Comparison of ENCODE assay signal across 12 cellular contexts in genomic region chr20:59055302-59055701, GRCh38. TPM values are rescaled to one million over a fixed set of nuclear protein-coding genes. Genes with fewer than 3 reads are reported as not detected.
DNase-seq lines count a peak whose midpoint lies in the region; ATAC-seq, FAIRE-seq and TF ChIP-seq lines count a peak whose summit lies in the region.
"Had no signal": no experiment of that assay in that cellular context is flagged by ENCODE, and none has a peak within 500 bp of the region (broad histone marks: within the 10 kb centered on the region; RNA-seq: fewer than 3 reads in every experiment).

No MANE protein-coding gene starts in this region.

- H3K36me3 ChIP-seq in BE2C, result no peaks in the 10 kb centered on the region
- no peaks in the 10 kb centered on the region for H3K36me3 ChIP-seq in HEK293 (ENCODE audit: control insufficient read depth in 2 of 2, insufficient read depth in 1 of 2, low read length in 2 of 2)
- H3K36me3 ChIP-seq in adrenal gland (replicated peaks in 1 of 2), result no peaks in the 10 kb centered on the region
- no peaks in the 10 kb centered on the region for H3K36me3 ChIP-seq in HepG2 (replicated peaks in 1 of 2; ENCODE audit: control insufficient read depth in 1 of 2, insufficient read depth in 2 of 2, low read length in 2 of 2)

- in situ Hi-C loops in HepG2 (cut with HindIII; ENCODE audit: extremely low pct_ligation_motif_present, low pct_unique_long_range_greater_than_20kb), result no loop called here

- no peak overlapping the region for H3K4me3 Mint-ChIP-seq in glutamatergic neuron (ENCODE audit: unreplicated experiment)
- H3K4me3 Mint-ChIP-seq: activated CD4-positive, alpha-beta memory T cell treated with anti-CD3 and anti-CD28 coated beads for 36 hours; dendritic cell treated with granulocyte-macrophage colony-stimulating factor and Interleukin-4, amounts not matched to agents 40 ng/mL and 50 ng/mL, for 4 days; naive thymus-derived CD8-positive, alpha-beta T cell had no signal

- H3K4me1 Mint-ChIP-seq in glutamatergic neuron (ENCODE audit: low read depth, unreplicated experiment), result peaks cover 12% of the 10 kb centered on the region
- H3K4me1 Mint-ChIP-seq: naive thymus-derived CD8-positive, alpha-beta T cell had no signal

- intact Hi-C loops in adrenal gland (cut with DNase I) (no loop called here), HepG2 (cut with micrococcal nuclease; ENCODE audit: unreplicated experiment) (loop anchor here (1.0 kb wide), 1 partner anchor 167 kb away; no protein-coding TSS in a partner anchor)

- no peaks in the 10 kb centered on the region for H4K20me1 ChIP-seq in HepG2 (ENCODE audit: insufficient read depth, low read length)

- CTCF ChIA-PET in HEK293 (lab: Yijun Ruan, JAX) (no interaction called here), HepG2 (lab: Yijun Ruan, JAX; ENCODE audit: low intra/inter-chr PET ratio, low total read pairs) (no interaction called here)

- H3K4me1 ChIP-seq in BE2C (no peaks in the 10 kb centered on the region), HEK293 (ENCODE audit: control insufficient read depth, insufficient read depth, low read length) (no peaks in the 10 kb centered on the region), adrenal gland (replicated peaks in 1 of 2) (no peaks in the 10 kb centered on the region), HepG2 (ENCODE audit: insufficient read depth, low read length) (no peaks in the 10 kb centered on the region)

- H3K9me3 Mint-ChIP-seq in glutamatergic neuron (ENCODE audit: unreplicated experiment), result peaks cover 2% of the 10 kb centered on the region
- H3K9me3 Mint-ChIP-seq: activated CD4-positive, alpha-beta memory T cell treated with anti-CD3 and anti-CD28 coated beads for 36 hours; dendritic cell treated with granulocyte-macrophage colony-stimulating factor and Interleukin-4, amounts not matched to agents 40 ng/mL and 50 ng/mL, for 4 days had no signal

- no peak for ATAC-seq in HepG2
- ATAC-seq in GM21390 (IDR thresholded peaks at IDR 0.05; ENCODE audit: unreplicated experiment), result no peak
- no peak for ATAC-seq in HG02852 (IDR thresholded peaks at IDR 0.05; ENCODE audit: unreplicated experiment)
- ATAC-seq: naive thymus-derived CD8-positive, alpha-beta T cell had no signal

- no peak for TF ChIP-seq POLR2A in adrenal gland (IDR thresholded peaks at IDR 0.05)
- no peak for TF ChIP-seq POLR2A in HepG2 (IDR thresholded peaks at IDR 0.05; ENCODE audit: insufficient read depth in 1 of 2, low read depth in 2 of 2, low read length in 2 of 2)

- no peak overlapping the region for H2AFZ ChIP-seq in HepG2 (ENCODE audit: low read length)

- H3K4me2 ChIP-seq in HepG2 (ENCODE audit: low read depth, low read length), result no peak overlapping the region

- POLR2A ChIA-PET in HEK293 (lab: Yijun Ruan, JAX), result no interaction called here
- POLR2A ChIA-PET in HepG2 (lab: Yijun Ruan, JAX), result no interaction called here

- H3K36me3 Mint-ChIP-seq in glutamatergic neuron (ENCODE audit: unreplicated experiment), result peaks cover 5% of the 10 kb centered on the region
- H3K36me3 Mint-ChIP-seq: activated CD4-positive, alpha-beta memory T cell treated with anti-CD3 and anti-CD28 coated beads for 36 hours had no signal

- BruUV-seq in HepG2 (replicated peaks; lab: Mats Ljungman, UMichigan), result no TSS peak

- TF ChIP-seq EP300 in HepG2 (IDR thresholded peaks at IDR 0.05; ENCODE audit: low read depth in 2 of 2, low read length in 2 of 2), result no peak
- TF ChIP-seq EP300 in HepG2 (CRISPR knock-in tag; IDR thresholded peaks at IDR 0.05; ENCODE audit: borderline replicate concordance), result no peak

- 56 to 67% (median 65%) methylated on average over 7 of the region's 7 CpGs for WGBS in adrenal gland, 4 donors
- 69% methylated on average over 7 of the region's 7 CpGs for WGBS in HepG2 (ENCODE audit: low lambda C conversion rate)

- H3K9ac ChIP-seq in HepG2 (ENCODE audit: insufficient read depth, low read depth, low read length), result no peak overlapping the region

- FAIRE-seq in HepG2 (lab: Jason Lieb, UNC), result no peak

- peak; percentile 41 for TF ChIP-seq CTCF in BE2C (IDR thresholded peaks at IDR 0.05; ENCODE audit: low read depth, low read length)
- TF ChIP-seq CTCF in HEK293 (tag by site-specific recombination; IDR thresholded peaks at IDR 0.05), result no peak
- TF ChIP-seq CTCF in adrenal gland (IDR thresholded peaks at IDR 0.05), result peak in 4 of 6 experiments; percentile 7 to 37 (median 30)
- TF ChIP-seq CTCF in HepG2 (CRISPR knock-in tag; IDR thresholded peaks at IDR 0.05), result 0 out of 2 replicates have a peak, but pooled peaks have one; percentile 14
- TF ChIP-seq CTCF in glutamatergic neuron (IDR thresholded peaks at IDR 0.05; ENCODE audit: partially characterized antibody, unreplicated experiment), result no peak

- no peaks in the 10 kb centered on the region for H3K27me3 ChIP-seq in BE2C
- peaks cover 4% of the 10 kb centered on the region for H3K27me3 ChIP-seq in adrenal gland
- H3K27me3 ChIP-seq in HepG2 (ENCODE audit: control insufficient read depth in 1 of 2, insufficient read depth in 2 of 2, low read length in 2 of 2), result peaks cover 0 to 9% of the 10 kb centered on the region in 2 experiments; a peak in 1 of 5 replicates

- no peak overlapping the region for H3K27ac ChIP-seq in HEK293 (ENCODE audit: extremely low read depth, low read depth, low read length)
- no peak overlapping the region for H3K27ac ChIP-seq in adrenal gland
- no peak overlapping the region for H3K27ac ChIP-seq in HepG2 (ENCODE audit: extremely low read length, insufficient read depth, low read length)

- DNase-seq in BE2C, result no peak
- DNase-seq in adrenal gland, result no peak
- DNase-seq in HepG2 (ENCODE audit: low spot score), result no peak
- DNase-seq in stimulated activated CD8-positive, alpha-beta memory T cell treated with anti-CD3 and anti-CD28 coated beads, Interleukin-4, amount 100 ng/mL, for 48 hours, result no peak
- DNase-seq in glutamatergic neuron, result no peak
- DNase-seq: activated CD4-positive, alpha-beta memory T cell treated with anti-CD3 and anti-CD28 coated beads for 36 hours; NCI-H2171 had no signal

- H3K4me3 ChIP-seq in BE2C (ENCODE audit: low read depth, low read length), result no peak overlapping the region
- no peak overlapping the region for H3K4me3 ChIP-seq in HEK293 (ENCODE audit: low read depth, low read length)
- H3K4me3 ChIP-seq in adrenal gland, result no peak overlapping the region
- no peak overlapping the region for H3K4me3 ChIP-seq in HepG2 (replicated peaks in 1 of 3; ENCODE audit: insufficient read depth in 1 of 3, low read depth in 2 of 3, low read length in 3 of 3)

- H3K9me3 ChIP-seq in BE2C (no peaks in the 10 kb centered on the region), HEK293 (ENCODE audit: control insufficient read depth, insufficient read depth, low read depth, low read length) (no peaks in the 10 kb centered on the region), adrenal gland (replicated peaks in 1 of 3) (no peaks in the 10 kb centered on the region), HepG2 (ENCODE audit: low read length) (no peaks in the 10 kb centered on the region)

- peaks cover 7% of the 10 kb centered on the region for H3K27me3 Mint-ChIP-seq in glutamatergic neuron (ENCODE audit: unreplicated experiment)

- no peak for TF ChIP-seq RAD21 in HepG2 (CRISPR knock-in tag; IDR thresholded peaks at IDR 0.05)

- H3K79me2 ChIP-seq in HepG2 (ENCODE audit: insufficient read depth, low read length), result no peaks in the 10 kb centered on the region

- H3K27ac Mint-ChIP-seq in glutamatergic neuron (ENCODE audit: unreplicated experiment), result no peak overlapping the region
- H3K27ac Mint-ChIP-seq: activated CD4-positive, alpha-beta memory T cell treated with anti-CD3 and anti-CD28 coated beads for 36 hours; dendritic cell treated with granulocyte-macrophage colony-stimulating factor and Interleukin-4, amounts not matched to agents 40 ng/mL and 50 ng/mL, for 4 days; naive thymus-derived CD8-positive, alpha-beta T cell had no signal

RNA-seq across cellular contexts. Expression of gene PRELID3B, which starts 12.7 kb away (rescaled TPM):
- polyA plus RNA-seq in BE2C (2012; ENCODE audit: insufficient read depth, insufficient read length, low read depth), result 104 TPM
- total RNA-seq in adrenal gland (100 to 1,000 TPM in 1 of 8 donors, 10 to 100 TPM in 7; 21.7 to 112 (median 47.8) TPM), HepG2 (2016; rRNA removed; fragmentation: Illumina TruSeq; extraction: Trizol) (42.6 and 59.8 TPM in 2 replicates), glutamatergic neuron (ENCODE audit: unreplicated experiment) (65.5 TPM)
- polyA plus RNA-seq in adrenal gland (100 to 1,000 TPM in 1 of 3 donors, 10 to 100 TPM in 2; 13.3 to 119 (median 16.1) TPM), HepG2 (2011; rRNA removed) (19.5 and 23.3 TPM in 2 replicates)
- 19.8 and 23.7 TPM in 2 replicates for total RNA-seq in HepG2 (2016; cell fraction: cytosol; rRNA removed; fragmentation: Illumina TruSeq; extraction: Trizol; ENCODE audit: low read depth)
- total RNA-seq in HepG2 (2016; cell fraction: insoluble cytoplasmic fraction; rRNA removed; fragmentation: Illumina TruSeq; extraction: Trizol), result 40.7 and 62.3 TPM in 2 replicates
- total RNA-seq in HepG2 (2016; cell fraction: membrane; rRNA removed; fragmentation: Illumina TruSeq; extraction: Trizol), result 47.0 and 50.1 TPM in 2 replicates
- 15.4 and 21.0 TPM in 2 replicates for total RNA-seq in HepG2 (2016; cell fraction: nucleus; rRNA removed; fragmentation: Illumina TruSeq; extraction: Trizol)
- 7.1 and 11.2 TPM in 2 replicates for polyA plus RNA-seq in HepG2 (2011; cell fraction: cytosol; rRNA removed)
- polyA plus RNA-seq in HepG2 (2011; cell fraction: nucleus; rRNA removed), result 6.0 and 7.6 TPM in 2 replicates
- polyA plus RNA-seq in HepG2 (2012), result 17.6 and 21.3 TPM in 2 replicates
- 16.2 and 20.1 TPM in 2 replicates for polyA plus RNA-seq in HepG2 (2016; cell fraction: cytosol; fragmentation: Illumina TruSeq; extraction: Trizol; ENCODE audit: low read depth)
- polyA plus RNA-seq in HepG2 (2016; cell fraction: insoluble cytoplasmic fraction; fragmentation: Illumina TruSeq; extraction: Trizol; ENCODE audit: low read depth), result 46.4 and 46.8 TPM in 2 replicates
- polyA plus RNA-seq in HepG2 (2016; cell fraction: membrane; fragmentation: Illumina TruSeq; extraction: Trizol; ENCODE audit: low read depth), result 29.0 and 30.9 TPM in 2 replicates
- polyA plus RNA-seq in HepG2 (2016; cell fraction: nucleus; fragmentation: Illumina TruSeq; extraction: Trizol; ENCODE audit: insufficient read depth, low read depth), result 22.7 and 25.0 TPM in 2 replicates
- polyA minus RNA-seq in HepG2 (2011; rRNA and poly(A)+ RNA removed; ENCODE audit: low replicate concordance), result 35.2 and 278 TPM in 2 replicates
- polyA minus RNA-seq in HepG2 (2011; cell fraction: cytosol; rRNA and poly(A)+ RNA removed), result 23.0 and 32.6 TPM in 2 replicates
- 9.5 and 14.8 TPM in 2 replicates for polyA minus RNA-seq in HepG2 (2011; cell fraction: nucleus; rRNA and poly(A)+ RNA removed)

RNA-seq across cellular contexts. Expression of gene ATP5F1E, which starts 23.2 kb away (rescaled TPM):
- polyA plus RNA-seq in BE2C (2012; ENCODE audit: insufficient read depth, insufficient read length, low read depth), result 324 TPM
- total RNA-seq in adrenal gland, result 10 to 100 TPM; 13.3 to 90.4 (median 47.4) TPM
- 100 to 1,000 TPM in 1 of 3 donors, 10 to 100 TPM in 2; 42.5 to 131 (median 50.0) TPM for polyA plus RNA-seq in adrenal gland
- 134 and 163 TPM in 2 replicates for total RNA-seq in HepG2 (2016; rRNA removed; fragmentation: Illumina TruSeq; extraction: Trizol)
- total RNA-seq in HepG2 (2016; cell fraction: cytosol; rRNA removed; fragmentation: Illumina TruSeq; extraction: Trizol; ENCODE audit: low read depth), result 136 and 187 TPM in 2 replicates
- 135 and 172 TPM in 2 replicates for total RNA-seq in HepG2 (2016; cell fraction: insoluble cytoplasmic fraction; rRNA removed; fragmentation: Illumina TruSeq; extraction: Trizol)
- total RNA-seq in HepG2 (2016; cell fraction: membrane; rRNA removed; fragmentation: Illumina TruSeq; extraction: Trizol), result 188 and 230 TPM in 2 replicates
- total RNA-seq in HepG2 (2016; cell fraction: nucleus; rRNA removed; fragmentation: Illumina TruSeq; extraction: Trizol), result 74.5 and 76.2 TPM in 2 replicates
- 99.9 and 121 TPM in 2 replicates for polyA plus RNA-seq in HepG2 (2011; rRNA removed)
- 40.4 and 46.7 TPM in 2 replicates for polyA plus RNA-seq in HepG2 (2011; cell fraction: cytosol; rRNA removed)
- polyA plus RNA-seq in HepG2 (2011; cell fraction: nucleus; rRNA removed), result 11.8 and 17.3 TPM in 2 replicates
- polyA plus RNA-seq in HepG2 (2012), result 85.8 and 145 TPM in 2 replicates
- polyA plus RNA-seq in HepG2 (2016; cell fraction: cytosol; fragmentation: Illumina TruSeq; extraction: Trizol; ENCODE audit: low read depth), result 146 and 191 TPM in 2 replicates
- polyA plus RNA-seq in HepG2 (2016; cell fraction: insoluble cytoplasmic fraction; fragmentation: Illumina TruSeq; extraction: Trizol; ENCODE audit: low read depth), result 167 and 175 TPM in 2 replicates
- 151 and 201 TPM in 2 replicates for polyA plus RNA-seq in HepG2 (2016; cell fraction: membrane; fragmentation: Illumina TruSeq; extraction: Trizol; ENCODE audit: low read depth)
- 88.7 and 95.7 TPM in 2 replicates for polyA plus RNA-seq in HepG2 (2016; cell fraction: nucleus; fragmentation: Illumina TruSeq; extraction: Trizol; ENCODE audit: insufficient read depth, low read depth)
- 19.0 and 25.4 TPM in 2 replicates for polyA minus RNA-seq in HepG2 (2011; rRNA and poly(A)+ RNA removed; ENCODE audit: low replicate concordance)
- polyA minus RNA-seq in HepG2 (2011; cell fraction: cytosol; rRNA and poly(A)+ RNA removed), result 21.2 and 23.6 TPM in 2 replicates
- 61.4 and 62.2 TPM in 2 replicates for polyA minus RNA-seq in HepG2 (2011; cell fraction: nucleus; rRNA and poly(A)+ RNA removed)
- 53.5 TPM for total RNA-seq in glutamatergic neuron (ENCODE audit: unreplicated experiment)

RNA-seq across cellular contexts. Expression of gene TUBB1, which starts 36.1 kb away (rescaled TPM):
- polyA plus RNA-seq in BE2C (2012; ENCODE audit: insufficient read depth, insufficient read length, low read depth), result 0.36 TPM
- total RNA-seq in adrenal gland (under 1 TPM in 3 of 8 donors, not detected in 5; 0.13 to 0.53 (median 0.14) TPM), HepG2 (2016; rRNA removed; fragmentation: Illumina TruSeq; extraction: Trizol) (0.11 and 0.17 TPM in 2 replicates), glutamatergic neuron (ENCODE audit: unreplicated experiment) (not detected)
- polyA plus RNA-seq in adrenal gland (under 1 TPM; 0.07 to 0.10 (median 0.08) TPM), HepG2 (2011; rRNA removed) (51.5 and 57.6 TPM in 2 replicates)
- not detected in 2 replicates for total RNA-seq in HepG2 (2016; cell fraction: cytosol; rRNA removed; fragmentation: Illumina TruSeq; extraction: Trizol; ENCODE audit: low read depth)
- 0.17 and 0.25 TPM in 2 replicates for total RNA-seq in HepG2 (2016; cell fraction: insoluble cytoplasmic fraction; rRNA removed; fragmentation: Illumina TruSeq; extraction: Trizol)
- total RNA-seq in HepG2 (2016; cell fraction: membrane; rRNA removed; fragmentation: Illumina TruSeq; extraction: Trizol), result 0.07 TPM in 1 of 2 replicates, not detected in the other
- total RNA-seq in HepG2 (2016; cell fraction: nucleus; rRNA removed; fragmentation: Illumina TruSeq; extraction: Trizol), result 0.09 and 0.16 TPM in 2 replicates
- 32.3 and 32.4 TPM in 2 replicates for polyA plus RNA-seq in HepG2 (2011; cell fraction: cytosol; rRNA removed)
- 71.8 and 73.9 TPM in 2 replicates for polyA plus RNA-seq in HepG2 (2011; cell fraction: nucleus; rRNA removed)
- polyA plus RNA-seq in HepG2 (2012), result 7.2 and 22.3 TPM in 2 replicates
- 0.03 TPM in 1 of 2 replicates, not detected in the other for polyA plus RNA-seq in HepG2 (2016; cell fraction: cytosol; fragmentation: Illumina TruSeq; extraction: Trizol; ENCODE audit: low read depth)
- polyA plus RNA-seq in HepG2 (2016; cell fraction: insoluble cytoplasmic fraction; fragmentation: Illumina TruSeq; extraction: Trizol; ENCODE audit: low read depth), result 0.23 and 0.33 TPM in 2 replicates
- polyA plus RNA-seq in HepG2 (2016; cell fraction: membrane; fragmentation: Illumina TruSeq; extraction: Trizol; ENCODE audit: low read depth), result 0.05 and 0.07 TPM in 2 replicates
- polyA plus RNA-seq in HepG2 (2016; cell fraction: nucleus; fragmentation: Illumina TruSeq; extraction: Trizol; ENCODE audit: insufficient read depth, low read depth), result 0.33 and 0.59 TPM in 2 replicates
- 47.0 TPM in 1 of 2 replicates, not detected in the other for polyA minus RNA-seq in HepG2 (2011; rRNA and poly(A)+ RNA removed; ENCODE audit: low replicate concordance)
- 17.2 and 17.4 TPM in 2 replicates for polyA minus RNA-seq in HepG2 (2011; cell fraction: cytosol; rRNA and poly(A)+ RNA removed)
- 20.1 and 23.4 TPM in 2 replicates for polyA minus RNA-seq in HepG2 (2011; cell fraction: nucleus; rRNA and poly(A)+ RNA removed)
- total RNA-seq: activated CD4-positive, alpha-beta memory T cell treated with anti-CD3 and anti-CD28 coated beads for 36 hours; naive thymus-derived CD8-positive, alpha-beta T cell had no signal

RNA-seq across cellular contexts. Expression of gene CTSZ, which starts 48.2 kb away (rescaled TPM):
- 2.2 TPM for polyA plus RNA-seq in BE2C (2012; ENCODE audit: insufficient read depth, insufficient read length, low read depth)
- 100 to 1,000 TPM; 128 to 266 (median 188) TPM for total RNA-seq in adrenal gland
- polyA plus RNA-seq in adrenal gland, result 100 to 1,000 TPM; 108 to 180 (median 121) TPM
- not detected in 2 replicates for total RNA-seq in HepG2 (2016; rRNA removed; fragmentation: Illumina TruSeq; extraction: Trizol)
- total RNA-seq in HepG2 (2016; cell fraction: cytosol; rRNA removed; fragmentation: Illumina TruSeq; extraction: Trizol; ENCODE audit: low read depth), result not detected in 2 replicates
- not detected in 2 replicates for total RNA-seq in HepG2 (2016; cell fraction: insoluble cytoplasmic fraction; rRNA removed; fragmentation: Illumina TruSeq; extraction: Trizol)
- total RNA-seq in HepG2 (2016; cell fraction: membrane; rRNA removed; fragmentation: Illumina TruSeq; extraction: Trizol), result not detected in 2 replicates
- total RNA-seq in HepG2 (2016; cell fraction: nucleus; rRNA removed; fragmentation: Illumina TruSeq; extraction: Trizol), result not detected in 2 replicates
- polyA plus RNA-seq in HepG2 (2011; rRNA removed), result 0.33 and 0.46 TPM in 2 replicates
- polyA plus RNA-seq in HepG2 (2011; cell fraction: cytosol; rRNA removed), result 0.28 and 0.36 TPM in 2 replicates
- 0.23 and 0.59 TPM in 2 replicates for polyA plus RNA-seq in HepG2 (2011; cell fraction: nucleus; rRNA removed)
- polyA plus RNA-seq in HepG2 (2012), result 0.47 and 0.52 TPM in 2 replicates
- not detected in 2 replicates for polyA plus RNA-seq in HepG2 (2016; cell fraction: cytosol; fragmentation: Illumina TruSeq; extraction: Trizol; ENCODE audit: low read depth)
- not detected in 2 replicates for polyA plus RNA-seq in HepG2 (2016; cell fraction: insoluble cytoplasmic fraction; fragmentation: Illumina TruSeq; extraction: Trizol; ENCODE audit: low read depth)
- not detected in 2 replicates for polyA plus RNA-seq in HepG2 (2016; cell fraction: membrane; fragmentation: Illumina TruSeq; extraction: Trizol; ENCODE audit: low read depth)
- polyA plus RNA-seq in HepG2 (2016; cell fraction: nucleus; fragmentation: Illumina TruSeq; extraction: Trizol; ENCODE audit: insufficient read depth, low read depth), result not detected in 2 replicates
- 0.10 and 114 TPM in 2 replicates for polyA minus RNA-seq in HepG2 (2011; rRNA and poly(A)+ RNA removed; ENCODE audit: low replicate concordance)
- 0.70 TPM in 1 of 2 replicates, not detected in the other for polyA minus RNA-seq in HepG2 (2011; cell fraction: cytosol; rRNA and poly(A)+ RNA removed)
- 1.0 TPM in 1 of 2 replicates, not detected in the other for polyA minus RNA-seq in HepG2 (2011; cell fraction: nucleus; rRNA and poly(A)+ RNA removed)
- 13.1 TPM for total RNA-seq in glutamatergic neuron (ENCODE audit: unreplicated experiment)

Comparison
In these comparisons a context has a peak if more than half of its experiments do, and no peak if none do; other contexts are left out.
1. CTCF ChIP-seq: peak in BE2C (single experiment), adrenal gland (4 of 6) and HepG2 (single experiment); none in HEK293 (single experiment) and glutamatergic neuron (single experiment).